ENCODE assay signal across 1 cellular context in genomic region chr17:1485748-1486376, GRCh38.
TF ChIP-seq lines count a peak whose summit lies in the region.

No MANE protein-coding gene starts in this region.

TF ChIP-seq in endothelial cell of umbilical vein, 7 proteins besides CTCF, POLR2A, EP300 and RAD21:
- TF ChIP-seq POLR2AphosphoS5 (IDR thresholded peaks at IDR 0.05; ENCODE audit: insufficient read depth, low read depth, low read length) (no peak), MAX (IDR thresholded peaks at IDR 0.05; ENCODE audit: insufficient read depth, insufficient read length) (no peak), FOS (IDR thresholded peaks at IDR 0.05; ENCODE audit: borderline replicate concordance, insufficient read depth, low read length) (no peak), JUN (IDR thresholded peaks at IDR 0.05; ENCODE audit: borderline replicate concordance, insufficient read depth, insufficient read length, low read depth) (no peak), GATA2 (IDR thresholded peaks at IDR 0.05; ENCODE audit: insufficient read depth, insufficient read length, low read depth, low read length) (no peak), MYC (IDR thresholded peaks at IDR 0.05; ENCODE audit: low read depth, low read length) (no peak), EZH2 (IDR thresholded peaks at IDR 0.05; ENCODE audit: borderline replicate concordance, low read depth, low read length, severe bottlenecking) (no peak)
